Comparison of ENCODE assay signal across 18 cellular contexts in genomic region chr4:74942251-74942917, GRCh38. TPM values are rescaled to one million over a fixed set of nuclear protein-coding genes. Genes with fewer than 3 reads are reported as not detected.
"Had no signal": no experiment of that assay in that cellular context is flagged by ENCODE, and none has a peak within 500 bp of the region (broad histone marks: within the 10 kb centered on the region; RNA-seq: fewer than 3 reads in every experiment).

No MANE protein-coding gene starts in this region.

- H3K27ac ChIP-seq: brain microvascular endothelial cell, heart left ventricle, left lung, psoas muscle, sigmoid colon had no signal

- FAIRE-seq: urothelium cell line had no signal

- H3K9me3 ChIP-seq: heart left ventricle, left lung, psoas muscle, sigmoid colon, thoracic aorta had no signal

- DNase-seq: activated CD4-positive, alpha-beta T cell treated with anti-CD3 and anti-CD28 coated beads, Interleukin-2, amount 50 U/mL, for 48 hours; activated CD8-positive, alpha-beta memory T cell treated with anti-CD3 and anti-CD28 coated beads, Interleukin-2, amount 10 ng/mL, durations not matched to agents 7 days and 5 days; activated gamma-delta T cell treated with Interleukin-2 at 50 U/mL for 16 hours; activated naive CD8-positive, alpha-beta T cell treated with anti-CD3 and anti-CD28 coated beads for 36 hours; activated T-cell treated with anti-CD3 and anti-CD28 coated beads, Interleukin-2, amount 50 U/mL, for 72 hours; brain microvascular endothelial cell; foreskin melanocyte; heart left ventricle; left lung; psoas muscle; sigmoid colon; stimulated activated CD4-positive, alpha-beta T cell treated with anti-CD3 and anti-CD28 coated beads, Interleukin-2, amount 100 ng/mL, for 48 hours; stimulated activated naive CD8-positive, alpha-beta T cell treated with anti-CD3 and anti-CD28 coated beads, Interleukin-15, amount 100 ng/mL, for 72 hours; T-helper 2 cell had no signal

- H3K4me1 ChIP-seq: sigmoid colon had no signal

- H3K27me3 ChIP-seq: brain microvascular endothelial cell, heart left ventricle, left lung, sigmoid colon had no signal

- H3K36me3 ChIP-seq: brain microvascular endothelial cell, left lung, sigmoid colon, thoracic aorta had no signal

- H3K4me3 ChIP-seq: heart left ventricle, left lung, psoas muscle, sigmoid colon, thoracic aorta had no signal

- ATAC-seq: activated CD4-positive, CD25-positive, alpha-beta regulatory T cell treated with anti-CD3 and anti-CD28 coated beads, Interleukin-2, amount 50 U/mL, for 24 hours; activated CD8-positive, alpha-beta memory T cell treated with anti-CD3 and anti-CD28 coated beads, Interleukin-2, amount 10 ng/mL, durations not matched to agents 7 days and 5 days; activated T-cell treated with anti-CD3 and anti-CD28 coated beads, Interleukin-2, amount 50 U/mL, for 72 hours; psoas muscle; stimulated activated naive CD8-positive, alpha-beta T cell treated with anti-CD3 and anti-CD28 coated beads, Interleukin-15, amount 100 ng/mL, for 72 hours had no signal

RNA-seq across cellular contexts. Expression of gene PARM1, which starts 9.5 kb away (rescaled TPM):
- total RNA-seq: dermis microvascular lymphatic vessel endothelial cell had no signal
